33 cellular contexts compared by ENCODE assay signal in genomic region chr16:21653571-21653970, GRCh38. TPM values are rescaled to one million over a fixed set of nuclear protein-coding genes. Genes with fewer than 3 reads are reported as not detected.
DNase-seq lines count a peak whose midpoint lies in the region; ATAC-seq and TF ChIP-seq lines count a peak whose summit lies in the region.
"Had no signal": no experiment of that assay in that cellular context is flagged by ENCODE, and none has a peak within 500 bp of the region (broad histone marks: within the 10 kb centered on the region; RNA-seq: fewer than 3 reads in every experiment).

No MANE protein-coding gene starts in this region.

- H3K9me3 ChIP-seq in right lobe of liver (no peaks in the 10 kb centered on the region), suprapubic skin (no peaks in the 10 kb centered on the region)
- H3K9me3 ChIP-seq: SJSA1 had no signal

- H3K36me3 Mint-ChIP-seq in activated CD8-positive, alpha-beta T cell treated with anti-CD3 and anti-CD28 coated beads for 36 hours (ENCODE audit: low read depth) = peaks cover 19% of the 10 kb centered on the region
- peaks cover 17% of the 10 kb centered on the region for H3K36me3 Mint-ChIP-seq in activated CD8-positive, alpha-beta T cell treated with anti-CD3 and anti-CD28 coated beads, Interleukin-2, amount 10 ng/mL, durations not matched to agents 7 days and 5 days (ENCODE audit: low read depth)
- peaks cover 48% of the 10 kb centered on the region for H3K36me3 Mint-ChIP-seq in dendritic cell treated with granulocyte-macrophage colony-stimulating factor and Interleukin-4, amounts not matched to agents 40 ng/mL and 50 ng/mL, for 4 days (ENCODE audit: low read depth)

- ATAC-seq in activated CD8-positive, alpha-beta T cell treated with anti-CD3 and anti-CD28 coated beads for 36 hours = peak; percentile 42
- no peak for ATAC-seq in activated CD8-positive, alpha-beta T cell treated with anti-CD3 and anti-CD28 coated beads, Interleukin-2, amount 10 ng/mL, durations not matched to agents 7 days and 5 days
- peak; percentile 34 to 62 (median 46) for ATAC-seq in right lobe of liver
- no peak for ATAC-seq in GM21390 (IDR thresholded peaks at IDR 0.05; ENCODE audit: unreplicated experiment)
- ATAC-seq: activated CD4-positive, CD25-positive, alpha-beta regulatory T cell treated with anti-CD3 and anti-CD28 coated beads, Interleukin-2, amount 50 U/mL, for 24 hours; CD8-positive, alpha-beta T cell; HCT116; left colon; stimulated activated effector memory CD8-positive, alpha-beta T cell treated with anti-CD3 and anti-CD28 coated beads, Interleukin-12 subunit alpha, Interleukin-12 subunit beta, amount 100 ng/mL, for 72 hours had no signal

- H3K27ac ChIP-seq in right lobe of liver (no peak overlapping the region), suprapubic skin (peak overlapping the region; percentile 28)
- H3K27ac ChIP-seq: 22Rv1, cardiac muscle cell, parathyroid adenoma, SJSA1 had no signal

- TF ChIP-seq CTCF in activated CD8-positive, alpha-beta T cell treated with anti-CD3 and anti-CD28 coated beads for 36 hours (IDR thresholded peaks at IDR 0.05) = no peak
- TF ChIP-seq CTCF in right lobe of liver (IDR thresholded peaks at IDR 0.05) (no peak), suprapubic skin (IDR thresholded peaks at IDR 0.05) (no peak)

- H3K27me3 ChIP-seq in right lobe of liver (no peaks in the 10 kb centered on the region), suprapubic skin (no peaks in the 10 kb centered on the region)
- H3K27me3 ChIP-seq: cardiac muscle cell, SJSA1 had no signal

- H3K9me3 Mint-ChIP-seq in activated CD8-positive, alpha-beta T cell treated with anti-CD3 and anti-CD28 coated beads for 36 hours = no peaks in the 10 kb centered on the region
- no peaks in the 10 kb centered on the region for H3K9me3 Mint-ChIP-seq in activated CD8-positive, alpha-beta T cell treated with anti-CD3 and anti-CD28 coated beads, Interleukin-2, amount 10 ng/mL, durations not matched to agents 7 days and 5 days (ENCODE audit: insufficient read depth)
- no peaks in the 10 kb centered on the region for H3K9me3 Mint-ChIP-seq in dendritic cell treated with granulocyte-macrophage colony-stimulating factor and Interleukin-4, amounts not matched to agents 40 ng/mL and 50 ng/mL, for 4 days
- H3K9me3 Mint-ChIP-seq: activated naive CD4-positive, alpha-beta T cell treated with anti-CD3 and anti-CD28 coated beads, Interleukin-2, amount 50 U/mL, for 24 hours; CD8-positive, alpha-beta T cell; immature natural killer cell; nephron; stimulated activated effector memory CD8-positive, alpha-beta T cell treated with anti-CD3 and anti-CD28 coated beads, Interleukin-12 subunit alpha, Interleukin-12 subunit beta, amount 100 ng/mL, for 72 hours had no signal

- H3K36me3 ChIP-seq in right lobe of liver (peaks cover 0 to 9% (median 0%) of the 10 kb centered on the region in 4 donors), suprapubic skin (peaks cover 4% of the 10 kb centered on the region)

- H3K4me3 ChIP-seq in right lobe of liver (no peak overlapping the region), suprapubic skin (no peak overlapping the region)
- H3K4me3 ChIP-seq: cardiac muscle cell, SJSA1 had no signal

- POLR2A ChIA-PET in activated CD8-positive, alpha-beta T cell treated with anti-CD3 and anti-CD28 coated beads for 36 hours (lab: Charles Lee) = interaction anchor here (1.0 kb wide), 1 partner anchor 12 kb away, joined by 3 read pairs; no protein-coding TSS in a partner anchor
- POLR2A ChIA-PET in activated CD8-positive, alpha-beta T cell treated with anti-CD3 and anti-CD28 coated beads, Interleukin-2, amount 10 ng/mL, durations not matched to agents 7 days and 5 days (lab: Charles Lee) = no interaction called here

- intact Hi-C loops in activated CD8-positive, alpha-beta T cell treated with anti-CD3 and anti-CD28 coated beads for 36 hours (cut with micrococcal nuclease) = no loop called here
- intact Hi-C loops in dendritic cell treated with granulocyte-macrophage colony-stimulating factor and Interleukin-4, amounts not matched to agents 40 ng/mL and 50 ng/mL, for 4 days (cut with micrococcal nuclease) = no loop called here
- intact Hi-C loops in right lobe of liver (cut with DNase I) = no loop called here

- TF ChIP-seq POLR2A in right lobe of liver (IDR thresholded peaks at IDR 0.05) (no peak), suprapubic skin (IDR thresholded peaks at IDR 0.05) (no peak)

- WGBS in right lobe of liver (ENCODE audit: insufficient coverage, low coverage, low lambda C conversion rate, missing lambda C conversion rate) = 88% methylated on average over 4 of the region's 5 CpGs
- WGBS in suprapubic skin = 75% methylated on average over 5 of the region's 5 CpGs

- CTCF ChIA-PET in activated CD8-positive, alpha-beta T cell treated with anti-CD3 and anti-CD28 coated beads for 36 hours (lab: Charles Lee) = interaction anchor here (1.3 to 5.5 kb wide), 2 partner anchors 11 to 52 kb away, joined by 3 to 133 read pairs; no protein-coding TSS in a partner anchor
- CTCF ChIA-PET in activated CD8-positive, alpha-beta T cell treated with anti-CD3 and anti-CD28 coated beads, Interleukin-2, amount 10 ng/mL, durations not matched to agents 7 days and 5 days (lab: Charles Lee) = interaction anchor here (1.0 to 1.1 kb wide), 2 partner anchors 8 to 69 kb away, joined by 3 read pairs; no protein-coding TSS in a partner anchor

- TF ChIP-seq EP300 in suprapubic skin (IDR thresholded peaks at IDR 0.05) = no peak

- peaks cover 49% of the 10 kb centered on the region for H3K4me1 Mint-ChIP-seq in activated CD8-positive, alpha-beta T cell treated with anti-CD3 and anti-CD28 coated beads for 36 hours (ENCODE audit: low read depth)
- H3K4me1 Mint-ChIP-seq in activated CD8-positive, alpha-beta T cell treated with anti-CD3 and anti-CD28 coated beads, Interleukin-2, amount 10 ng/mL, durations not matched to agents 7 days and 5 days (ENCODE audit: low read depth) = peaks cover 47% of the 10 kb centered on the region
- peaks cover 67% of the 10 kb centered on the region for H3K4me1 Mint-ChIP-seq in dendritic cell treated with granulocyte-macrophage colony-stimulating factor and Interleukin-4, amounts not matched to agents 40 ng/mL and 50 ng/mL, for 4 days (ENCODE audit: low read depth)

- DNase-seq in activated CD8-positive, alpha-beta T cell treated with anti-CD3 and anti-CD28 coated beads for 36 hours = no peak
- DNase-seq in activated CD8-positive, alpha-beta T cell treated with anti-CD3 and anti-CD28 coated beads, Interleukin-2, amount 10 ng/mL, durations not matched to agents 7 days and 5 days = no peak
- peak in 1 of 3 donors; percentile 31 for DNase-seq in right lobe of liver
- DNase-seq in suprapubic skin (ENCODE audit: low spot score in 2 of 2) = no peak
- no peak for DNase-seq in KG1 (lab: John Stamatoyannopoulos, UW)
- no peak for DNase-seq in middle frontal gyrus (ENCODE audit: extremely low spot score, low spot score)
- DNase-seq: activated CD4-positive, alpha-beta T cell treated with anti-CD3 and anti-CD28 coated beads, Interleukin-2, amount 50 U/mL, for 48 hours; activated CD8-positive, alpha-beta memory T cell treated with anti-CD3 and anti-CD28 coated beads, Interleukin-2, amount 50 U/mL, for 48 hours; anterior cingulate cortex; CD8-positive, alpha-beta T cell; cortex of kidney; DMS153; hippocampal formation; immature natural killer cell; left colon; midbrain; NCI-H1417 treated with DMSO at 0.1 percent for 48 hours; NCI-H2081; NCI-H226; NCI-H69; stimulated activated CD4-positive, alpha-beta T cell treated with anti-CD3 and anti-CD28 coated beads, Interleukin-12 subunit alpha, Interleukin-12 subunit beta, amount 100 ng/mL, for 4 hours; stimulated activated CD4-positive, alpha-beta T cell treated with anti-CD3 and anti-CD28 coated beads, Interleukin-4, amount 100 ng/mL, for 1 hour had no signal

- H3K4me1 ChIP-seq in right lobe of liver (peaks cover 0 to 7% (median 0%) of the 10 kb centered on the region in 4 donors), suprapubic skin (peaks cover 29% of the 10 kb centered on the region)
- H3K4me1 ChIP-seq: parathyroid adenoma, SJSA1 had no signal

- no peak overlapping the region for H3K4me3 Mint-ChIP-seq in activated CD8-positive, alpha-beta T cell treated with anti-CD3 and anti-CD28 coated beads for 36 hours
- no peak overlapping the region for H3K4me3 Mint-ChIP-seq in activated CD8-positive, alpha-beta T cell treated with anti-CD3 and anti-CD28 coated beads, Interleukin-2, amount 10 ng/mL, durations not matched to agents 7 days and 5 days
- peak overlapping the region; percentile 78 for H3K4me3 Mint-ChIP-seq in dendritic cell treated with granulocyte-macrophage colony-stimulating factor and Interleukin-4, amounts not matched to agents 40 ng/mL and 50 ng/mL, for 4 days
- H3K4me3 Mint-ChIP-seq: activated naive CD4-positive, alpha-beta T cell treated with anti-CD3 and anti-CD28 coated beads, Interleukin-2, amount 50 U/mL, for 24 hours; CD8-positive, alpha-beta T cell; immature natural killer cell; nephron; stimulated activated effector memory CD8-positive, alpha-beta T cell treated with anti-CD3 and anti-CD28 coated beads, Interleukin-12 subunit alpha, Interleukin-12 subunit beta, amount 100 ng/mL, for 72 hours had no signal

- no peak overlapping the region for H3K27ac Mint-ChIP-seq in activated CD8-positive, alpha-beta T cell treated with anti-CD3 and anti-CD28 coated beads for 36 hours
- H3K27ac Mint-ChIP-seq in activated CD8-positive, alpha-beta T cell treated with anti-CD3 and anti-CD28 coated beads, Interleukin-2, amount 10 ng/mL, durations not matched to agents 7 days and 5 days = no peak overlapping the region
- H3K27ac Mint-ChIP-seq in dendritic cell treated with granulocyte-macrophage colony-stimulating factor and Interleukin-4, amounts not matched to agents 40 ng/mL and 50 ng/mL, for 4 days = peak overlapping the region; percentile 85
- H3K27ac Mint-ChIP-seq: activated naive CD4-positive, alpha-beta T cell treated with anti-CD3 and anti-CD28 coated beads, Interleukin-2, amount 50 U/mL, for 24 hours; CD8-positive, alpha-beta T cell; nephron had no signal

- no peaks in the 10 kb centered on the region for H3K27me3 Mint-ChIP-seq in activated CD8-positive, alpha-beta T cell treated with anti-CD3 and anti-CD28 coated beads for 36 hours
- no peaks in the 10 kb centered on the region for H3K27me3 Mint-ChIP-seq in activated CD8-positive, alpha-beta T cell treated with anti-CD3 and anti-CD28 coated beads, Interleukin-2, amount 10 ng/mL, durations not matched to agents 7 days and 5 days (ENCODE audit: low read depth)
- H3K27me3 Mint-ChIP-seq in dendritic cell treated with granulocyte-macrophage colony-stimulating factor and Interleukin-4, amounts not matched to agents 40 ng/mL and 50 ng/mL, for 4 days = no peaks in the 10 kb centered on the region
- H3K27me3 Mint-ChIP-seq: activated naive CD4-positive, alpha-beta T cell treated with anti-CD3 and anti-CD28 coated beads, Interleukin-2, amount 50 U/mL, for 24 hours had no signal

RNA-seq across cellular contexts. Expression of gene IGSF6, which starts 1.2 kb away (rescaled TPM):
- total RNA-seq in activated CD8-positive, alpha-beta T cell treated with anti-CD3 and anti-CD28 coated beads for 36 hours = under 1 TPM in 1 of 2 experiments, not detected in 1; 0.20 TPM
- under 1 TPM; 0.24 to 0.34 TPM for total RNA-seq in activated CD8-positive, alpha-beta T cell treated with anti-CD3 and anti-CD28 coated beads, Interleukin-2, amount 10 ng/mL, durations not matched to agents 7 days and 5 days
- total RNA-seq in right lobe of liver = 10 to 100 TPM in 1 of 6 experiments, 1 to 10 TPM in 5; 1.9 to 20.5 (median 3.4) TPM
- 1 to 10 TPM; 1.0 to 4.3 (median 1.3) TPM for total RNA-seq in suprapubic skin
- total RNA-seq: cardiac muscle cell, SJSA1 had no signal

RNA-seq across cellular contexts. Expression of gene OTOA, which starts 10.2 kb away (rescaled TPM):
- total RNA-seq in activated CD8-positive, alpha-beta T cell treated with anti-CD3 and anti-CD28 coated beads for 36 hours = under 1 TPM in 1 of 2 experiments, not detected in 1; 0.09 TPM
- total RNA-seq in activated CD8-positive, alpha-beta T cell treated with anti-CD3 and anti-CD28 coated beads, Interleukin-2, amount 10 ng/mL, durations not matched to agents 7 days and 5 days = not detected
- under 1 TPM in 4 of 6 experiments, not detected in 2; 0.12 to 0.25 (median 0.17) TPM for total RNA-seq in right lobe of liver
- total RNA-seq in suprapubic skin = under 1 TPM in 1 of 4 donors, not detected in 3; 0.40 TPM
- total RNA-seq: SJSA1 had no signal

RNA-seq across cellular contexts. Expression of gene METTL9, which starts 54.2 kb away (rescaled TPM):
- total RNA-seq in activated CD8-positive, alpha-beta T cell treated with anti-CD3 and anti-CD28 coated beads for 36 hours = 100 to 1,000 TPM; 116 to 122 TPM
- 100 to 1,000 TPM in 1 of 2 experiments, 10 to 100 TPM in 1; 99.2 to 101 TPM for total RNA-seq in activated CD8-positive, alpha-beta T cell treated with anti-CD3 and anti-CD28 coated beads, Interleukin-2, amount 10 ng/mL, durations not matched to agents 7 days and 5 days
- total RNA-seq in right lobe of liver (10 to 100 TPM in 5 of 6 experiments, 1 to 10 TPM in 1; 9.6 to 29.3 (median 15.5) TPM), suprapubic skin (100 to 1,000 TPM in 1 of 4 donors, 10 to 100 TPM in 3; 76.3 to 105 (median 85.7) TPM)

Comparison
In these comparisons a context has a peak if more than half of its experiments do, and no peak if none do; other contexts are left out.
1. ATAC-seq: peak in activated CD8-positive, alpha-beta T cell treated with anti-CD3 and anti-CD28 coated beads for 36 hours (single experiment) and right lobe of liver (4 of 4); none in activated CD8-positive, alpha-beta T cell treated with anti-CD3 and anti-CD28 coated beads, Interleukin-2, amount 10 ng/mL, durations not matched to agents 7 days and 5 days (single experiment) and GM21390 (single experiment).